25 cellular contexts compared by ENCODE assay signal in the genomic region with DNA sequence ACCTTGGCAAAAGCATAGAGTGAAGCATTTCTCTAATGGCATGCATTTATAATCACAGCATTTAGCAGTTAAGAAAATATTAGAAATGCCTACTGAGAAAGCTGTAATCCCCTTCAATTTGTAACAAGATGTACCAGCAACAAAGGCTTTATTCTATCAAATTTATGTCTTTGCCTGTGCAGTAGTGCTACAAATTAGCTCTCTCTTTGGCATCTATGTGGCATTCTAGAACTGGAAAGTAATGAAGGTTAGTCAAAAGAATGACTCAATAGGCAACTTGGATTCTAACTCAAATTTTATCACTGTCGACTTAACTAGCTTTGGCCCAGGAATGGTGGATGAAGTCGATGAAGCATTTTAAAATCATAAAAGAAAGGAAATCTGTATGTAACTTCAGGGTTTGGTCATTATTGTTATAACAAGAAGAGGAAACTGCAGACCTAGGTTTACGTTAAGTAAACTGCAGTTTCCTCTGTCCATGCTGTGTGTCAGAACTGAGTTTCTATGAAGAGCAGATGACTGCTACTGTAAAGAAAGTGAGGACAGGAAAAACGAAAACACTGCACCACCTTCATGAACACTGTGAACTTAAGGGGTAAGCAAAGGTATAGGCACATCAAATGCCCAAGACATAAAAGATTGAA.
A peak's percentile ranks its signal among the peaks of the same experiment; 100 is the strongest.
DNase-seq lines count a peak whose midpoint lies in the region; ATAC-seq and TF ChIP-seq lines count a peak whose summit lies in the region.
"Had no signal": no experiment of that assay in that cellular context is flagged by ENCODE, and none has a peak within 500 bp of the region (broad histone marks: within the 10 kb centered on the region; RNA-seq: fewer than 3 reads in every experiment).

No MANE protein-coding gene starts in this region.

- no peaks in the 10 kb centered on the region for H3K9me3 ChIP-seq in ascending aorta
- H3K9me3 ChIP-seq in muscle layer of duodenum (ENCODE audit: control insufficient read depth in 1 of 2, low read length in 2 of 2) = no peaks in the 10 kb centered on the region
- H3K9me3 ChIP-seq in thoracic aorta = no peaks in the 10 kb centered on the region
- H3K9me3 ChIP-seq in MM.1S (replicated peaks; ENCODE audit: insufficient read depth, low read length) = no peaks in the 10 kb centered on the region
- H3K9me3 ChIP-seq: breast epithelium, ovary, suprapubic skin had no signal

- H3K4me3 ChIP-seq in ascending aorta (peak overlapping the region; percentile 48 to 58), muscle layer of duodenum (ENCODE audit: low read depth in 1 of 2, low read length in 2 of 2) (peak overlapping the region in 1 of 2 donors; percentile 34), thoracic aorta (peak overlapping the region; percentile 68), MM.1S (ENCODE audit: low read length) (no peak overlapping the region)
- H3K4me3 ChIP-seq: K562, ovary had no signal

- H4K20me1 ChIP-seq in MM.1S (ENCODE audit: insufficient read depth, low read length) = no peaks in the 10 kb centered on the region

- H3K4me1 Mint-ChIP-seq in endothelial cell (ENCODE audit: unreplicated experiment) = peaks cover 83% of the 10 kb centered on the region

- peaks cover 43% of the 10 kb centered on the region for H3K36me3 Mint-ChIP-seq in endothelial cell (ENCODE audit: low read depth, unreplicated experiment)
- H3K36me3 Mint-ChIP-seq: activated CD4-positive, alpha-beta memory T cell treated with anti-CD3 and anti-CD28 coated beads for 36 hours; natural killer cell treated with Interleukin-12 subunit alpha and Interleukin-12 subunit beta and Interleukin-15 and Interleukin-18, amount 100 ng/mL, for 72 hours had no signal

- no peaks in the 10 kb centered on the region for H3F3A ChIP-seq in MM.1S (ENCODE audit: insufficient read depth, low read length)

- H3K4me1 ChIP-seq in ascending aorta (peaks cover 16 to 36% of the 10 kb centered on the region in 2 donors), muscle layer of duodenum (ENCODE audit: control insufficient read depth in 1 of 2, insufficient read depth in 2 of 2, low read length in 2 of 2) (peaks cover 0 to 4% of the 10 kb centered on the region in 2 donors), thoracic aorta (ENCODE audit: control insufficient read depth in 1 of 2, low read depth in 2 of 2) (peaks cover 20 to 91% of the 10 kb centered on the region in 2 donors), MM.1S (ENCODE audit: low read length) (no peaks in the 10 kb centered on the region)
- H3K4me1 ChIP-seq: breast epithelium had no signal

- H3K27ac ChIP-seq in ascending aorta (peak overlapping the region; percentile 74 to 86), muscle layer of duodenum (ENCODE audit: low read length) (peak overlapping the region; percentile 22), thoracic aorta (peak overlapping the region; percentile 73 to 83), MM.1S (ENCODE audit: low read length) (no peak overlapping the region)
- H3K27ac ChIP-seq: breast epithelium, epithelial cell of prostate, ovary, suprapubic skin had no signal

- H3K4me2 ChIP-seq in MM.1S (ENCODE audit: low read depth, low read length) = no peak overlapping the region

- H3K9me2 ChIP-seq in MM.1S (replicated peaks; ENCODE audit: insufficient read depth, low read length) = no peaks in the 10 kb centered on the region

- H2AFZ ChIP-seq in MM.1S (ENCODE audit: low read length) = no peak overlapping the region

- H3K36me3 ChIP-seq in ascending aorta (no peaks in the 10 kb centered on the region), muscle layer of duodenum (ENCODE audit: control insufficient read depth in 1 of 2, insufficient read depth in 2 of 2, low read length in 2 of 2) (no peaks in the 10 kb centered on the region), thoracic aorta (no peaks in the 10 kb centered on the region), MM.1S (replicated peaks; ENCODE audit: insufficient read depth, low read length) (no peaks in the 10 kb centered on the region)
- H3K36me3 ChIP-seq: breast epithelium, ovary, suprapubic skin had no signal

- ATAC-seq in thoracic aorta (ENCODE audit: insufficient number of reproducible peaks, low FRiP score, low read depth) (no peak), HG02981 (IDR thresholded peaks at IDR 0.05; ENCODE audit: unreplicated experiment) (no peak)
- ATAC-seq: K562; natural killer cell treated with Interleukin-12 subunit alpha and Interleukin-12 subunit beta and Interleukin-15 and Interleukin-18, amount 100 ng/mL, for 72 hours; WTC11 had no signal

- H3K79me2 ChIP-seq in MM.1S (ENCODE audit: low read length) = no peaks in the 10 kb centered on the region

- no peak for TF ChIP-seq CTCF in ascending aorta (IDR thresholded peaks at IDR 0.05)
- TF ChIP-seq CTCF in endothelial cell (IDR thresholded peaks at IDR 0.05; ENCODE audit: unreplicated experiment) = no peak
- no peak for TF ChIP-seq CTCF in thoracic aorta (IDR thresholded peaks at IDR 0.05)
- no peak for TF ChIP-seq CTCF in MM.1S (IDR thresholded peaks at IDR 0.05; ENCODE audit: low read length)

- peak overlapping the region; percentile 92 for H3K4me3 Mint-ChIP-seq in endothelial cell (ENCODE audit: unreplicated experiment)
- H3K4me3 Mint-ChIP-seq: activated CD4-positive, alpha-beta memory T cell treated with anti-CD3 and anti-CD28 coated beads for 36 hours; CD4-positive, alpha-beta T cell; mesothelial cell of epicardium; natural killer cell treated with Interleukin-12 subunit alpha and Interleukin-12 subunit beta and Interleukin-15 and Interleukin-18, amount 100 ng/mL, for 72 hours; WTC11 had no signal

- no peak overlapping the region for H3K9ac ChIP-seq in MM.1S (ENCODE audit: low read length)

- peak overlapping the region; percentile 99 for H3K27ac Mint-ChIP-seq in endothelial cell (ENCODE audit: unreplicated experiment)
- H3K27ac Mint-ChIP-seq: activated CD4-positive, alpha-beta memory T cell treated with anti-CD3 and anti-CD28 coated beads for 36 hours; CD4-positive, alpha-beta T cell; mesothelial cell of epicardium; natural killer cell treated with Interleukin-12 subunit alpha and Interleukin-12 subunit beta and Interleukin-15 and Interleukin-18, amount 100 ng/mL, for 72 hours; WTC11 had no signal

- no peak for DNase-seq in ascending aorta (ENCODE audit: low spot score in 2 of 2)
- no peak for DNase-seq in endothelial cell (ENCODE audit: low spot score)
- no peak for DNase-seq in thoracic aorta (ENCODE audit: low spot score)
- no peak for DNase-seq in HUDEP-2 (lab: John Stamatoyannopoulos, UW; ENCODE audit: unreplicated experiment in 76 of 76)
- DNase-seq in activated CD4-positive, alpha-beta T cell treated with anti-CD3 and anti-CD28 coated beads for 4 hours = no peak
- DNase-seq in MM.1S = no peak
- DNase-seq: activated CD4-positive, alpha-beta memory T cell treated with anti-CD3 and anti-CD28 coated beads for 36 hours; activated effector memory CD4-positive, alpha-beta T cell treated with Interleukin-2 at 50 U/mL for 16 hours; CD4-positive, alpha-beta T cell; DMS153; HCEC 1CT; islet precursor cell; NCI-H1694 treated with DMSO at 0.1 percent for 48 hours; NCI-H69; ovary; T-helper 9 cell had no signal

- H3K27me3 ChIP-seq in ascending aorta = no peaks in the 10 kb centered on the region
- no peaks in the 10 kb centered on the region for H3K27me3 ChIP-seq in muscle layer of duodenum (ENCODE audit: low read depth, low read length)
- no peaks in the 10 kb centered on the region for H3K27me3 ChIP-seq in thoracic aorta (replicated peaks; ENCODE audit: insufficient read depth)
- no peaks in the 10 kb centered on the region for H3K27me3 ChIP-seq in MM.1S (replicated peaks; ENCODE audit: insufficient read depth, low read length)
- H3K27me3 ChIP-seq: breast epithelium, ovary, suprapubic skin had no signal

- no peaks in the 10 kb centered on the region for H3K9me3 Mint-ChIP-seq in endothelial cell (ENCODE audit: unreplicated experiment)
- H3K9me3 Mint-ChIP-seq: activated CD4-positive, alpha-beta memory T cell treated with anti-CD3 and anti-CD28 coated beads for 36 hours; CD4-positive, alpha-beta T cell; natural killer cell treated with Interleukin-12 subunit alpha and Interleukin-12 subunit beta and Interleukin-15 and Interleukin-18, amount 100 ng/mL, for 72 hours had no signal

- intact Hi-C loops in ascending aorta (cut with DNase I) = loop anchor here (10.0 kb wide), 3 partner anchors 368 to 888 kb away; a partner anchor contains a TSS

- H3K27me3 Mint-ChIP-seq in endothelial cell (ENCODE audit: unreplicated experiment) = peaks cover 10% of the 10 kb centered on the region
